Comparison of ENCODE assay signal across 35 cellular contexts in the genomic region with DNA sequence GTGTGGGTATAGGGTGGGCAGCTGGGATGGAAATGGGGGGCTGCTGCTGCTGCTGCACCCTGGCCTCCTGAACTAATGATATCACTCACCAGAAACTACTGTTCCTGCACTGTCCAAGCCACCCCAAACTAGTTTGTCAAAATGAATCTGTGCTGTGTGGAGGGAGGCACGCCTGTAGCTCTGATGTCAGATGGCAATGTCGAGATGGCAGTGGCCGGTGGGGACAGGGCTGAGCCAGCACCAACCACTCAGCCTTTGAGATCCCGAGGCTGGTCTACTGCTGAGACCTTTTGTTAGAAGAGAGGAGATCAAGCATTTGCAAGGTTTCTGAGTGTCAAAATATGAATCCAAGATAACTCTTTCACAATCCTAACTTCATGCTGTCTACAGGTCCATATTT. TPM values are rescaled to one million over a fixed set of nuclear protein-coding genes. Genes with fewer than 3 reads are reported as not detected.
"Had no signal": no experiment of that assay in that cellular context is flagged by ENCODE, and none has a peak within 500 bp of the region (broad histone marks: within the 10 kb centered on the region; RNA-seq: fewer than 3 reads in every experiment).

No MANE protein-coding gene starts in this region.

- H2AFZ ChIP-seq: PC-9 had no signal

- H3K4me1 Mint-ChIP-seq: activated T-helper 17 cell treated with anti-CD3 and anti-CD28 coated beads, Interleukin-2, amount 50 U/mL, for 72 hours had no signal

- H3K4me3 Mint-ChIP-seq: activated CD8-positive, alpha-beta T cell treated with anti-CD3 and anti-CD28 coated beads for 36 hours; activated naive CD8-positive, alpha-beta T cell treated with anti-CD3 and anti-CD28 coated beads for 36 hours; activated T-cell treated with anti-CD3 and anti-CD28 coated beads, Interleukin-2, amount 50 U/mL, for 72 hours; activated T-helper 17 cell treated with anti-CD3 and anti-CD28 coated beads, Interleukin-2, amount 50 U/mL, for 72 hours; central memory CD8-positive, alpha-beta T cell had no signal

- ATAC-seq: activated CD8-positive, alpha-beta T cell treated with anti-CD3 and anti-CD28 coated beads for 36 hours; activated T-cell treated with anti-CD3 and anti-CD28 coated beads, Interleukin-2, amount 50 U/mL, for 72 hours; activated T-helper 17 cell treated with anti-CD3 and anti-CD28 coated beads, Interleukin-2, amount 50 U/mL, for 72 hours; Right ventricle myocardium inferior had no signal

- H3K27ac ChIP-seq: brain microvascular endothelial cell, PC-9, RWPE1, WERI-Rb-1 had no signal

- H3K4me3 ChIP-seq: MG63, PC-9 had no signal

- H3K36me3 ChIP-seq: brain microvascular endothelial cell, MG63, WERI-Rb-1 had no signal

- H3K9me3 Mint-ChIP-seq: activated CD8-positive, alpha-beta T cell treated with anti-CD3 and anti-CD28 coated beads for 36 hours; activated naive CD8-positive, alpha-beta T cell treated with anti-CD3 and anti-CD28 coated beads for 36 hours; activated T-cell treated with anti-CD3 and anti-CD28 coated beads, Interleukin-2, amount 50 U/mL, for 72 hours; activated T-helper 17 cell treated with anti-CD3 and anti-CD28 coated beads, Interleukin-2, amount 50 U/mL, for 72 hours; central memory CD8-positive, alpha-beta T cell had no signal

- H3K27ac Mint-ChIP-seq: activated CD8-positive, alpha-beta T cell treated with anti-CD3 and anti-CD28 coated beads for 36 hours; activated naive CD8-positive, alpha-beta T cell treated with anti-CD3 and anti-CD28 coated beads for 36 hours; activated T-cell treated with anti-CD3 and anti-CD28 coated beads, Interleukin-2, amount 50 U/mL, for 72 hours; activated T-helper 17 cell treated with anti-CD3 and anti-CD28 coated beads, Interleukin-2, amount 50 U/mL, for 72 hours had no signal

- H3K4me2 ChIP-seq: PC-9 had no signal

- DNase-seq: activated CD4-positive, alpha-beta T cell treated with anti-CD3 and anti-CD28 coated beads for 1 hour; activated CD4-positive, alpha-beta T cell treated with anti-CD3 and anti-CD28 coated beads for 48 hours; activated CD4-positive, CD25-positive, alpha-beta regulatory T cell; activated CD8-positive, alpha-beta T cell treated with anti-CD3 and anti-CD28 coated beads for 36 hours; activated effector memory CD4-positive, alpha-beta T cell treated with anti-CD3 and anti-CD28 coated beads, Interleukin-2, amount 50 U/mL, for 16 hours; activated naive CD4-positive, alpha-beta T cell; activated naive CD4-positive, alpha-beta T cell treated with anti-CD3 and anti-CD28 coated beads, Interleukin-2, amount 50 U/mL, for 16 hours; activated naive CD8-positive, alpha-beta T cell treated with anti-CD3 and anti-CD28 coated beads for 36 hours; activated T-cell treated with anti-CD3 and anti-CD28 coated beads, Interleukin-2, amount 50 U/mL, for 1 hour; activated T-cell treated with anti-CD3 and anti-CD28 coated beads, Interleukin-2, amount 50 U/mL, for 72 hours; amniotic stem cell; aorta; brain microvascular endothelial cell; Kasumi-1; KG1; MG63; NCI-H1092; NCI-H1436 treated with DMSO at 0.1 percent for 48 hours; NCI-H1694 treated with DMSO at 0.1 percent for 48 hours; NCI-H2029; NCI-H345; NCI-H510A; NCI-H526; NCI-H748 treated with DMSO at 0.1 percent for 48 hours; PC-9; T1000; WERI-Rb-1 had no signal

- H3K36me3 Mint-ChIP-seq: activated naive CD8-positive, alpha-beta T cell treated with anti-CD3 and anti-CD28 coated beads for 36 hours had no signal

- H3K9me3 ChIP-seq: MG63 had no signal

RNA-seq across cellular contexts. Expression of gene RAG2, which starts 28.9 kb away (rescaled TPM):
- total RNA-seq: activated CD8-positive, alpha-beta memory T cell treated with anti-CD3 and anti-CD28 coated beads for 36 hours; activated CD8-positive, alpha-beta T cell treated with anti-CD3 and anti-CD28 coated beads for 36 hours; activated naive CD8-positive, alpha-beta T cell treated with anti-CD3 and anti-CD28 coated beads for 36 hours; activated T-cell treated with anti-CD3 and anti-CD28 coated beads, Interleukin-2, amount 50 U/mL, for 72 hours; activated T-helper 17 cell treated with anti-CD3 and anti-CD28 coated beads, Interleukin-2, amount 50 U/mL, for 72 hours; aorta; chondrocyte; PC-9; Right ventricle myocardium inferior; T-helper 1 cell treated with Interleukin-12 subunit alpha and Interleukin-12 subunit beta and Interleukin-4 antibody, amounts not matched to agents 30 ng/mL and 1 ng/mL, for 36 hours; T-helper 2 cell treated with Interferon-gamma antibody and Interleukin-4, amounts not matched to agents 100 ng/mL and 5 ng/mL, for 36 hours had no signal
- polyA plus RNA-seq: aorta had no signal
